ENCODE assay signal across 3 cellular contexts in genomic region chr4:1447676-1448588, GRCh38.
TF ChIP-seq lines count a peak whose summit lies in the region.

No MANE protein-coding gene starts in this region.

TF ChIP-seq in SK-N-SH, 30 proteins besides CTCF, POLR2A, EP300 and RAD21 (continues in another document):
- no peak for TF ChIP-seq ZBTB33 (IDR thresholded peaks at IDR 0.05; ENCODE audit: borderline replicate concordance, low read depth)
- no peak for TF ChIP-seq EZH2phosphoT487 (IDR thresholded peaks at IDR 0.05; ENCODE audit: borderline replicate concordance, low read depth)
- TF ChIP-seq YY1 (IDR thresholded peaks at IDR 0.05; ENCODE audit: low read depth), result no peak
- no peak for TF ChIP-seq MXI1 (IDR thresholded peaks at IDR 0.05; ENCODE audit: low read depth, low read length)
- TF ChIP-seq TCF12 (IDR thresholded peaks at IDR 0.05), result no peak
- TF ChIP-seq ELF1 (IDR thresholded peaks at IDR 0.05), result no peak
- no peak for TF ChIP-seq GABPA (IDR thresholded peaks at IDR 0.05; ENCODE audit: low read depth)
- TF ChIP-seq MAX (IDR thresholded peaks at IDR 0.05; ENCODE audit: low read depth), result no peak
- TF ChIP-seq USF2 (IDR thresholded peaks at IDR 0.05; ENCODE audit: borderline replicate concordance, low read depth, low read length), result no peak
- TF ChIP-seq RCOR1 (IDR thresholded peaks at IDR 0.05; ENCODE audit: low read length), result no peak
- no peak for TF ChIP-seq MEF2A (IDR thresholded peaks at IDR 0.05; ENCODE audit: borderline replicate concordance, low read depth)
- TF ChIP-seq USF1 (IDR thresholded peaks at IDR 0.05; ENCODE audit: borderline replicate concordance, low read depth), result no peak
- TF ChIP-seq IRF3 (IDR thresholded peaks at IDR 0.05; ENCODE audit: low read depth, low read length), result no peak
- TF ChIP-seq TAF1 (IDR thresholded peaks at IDR 0.05; ENCODE audit: borderline replicate concordance, low read depth, low read length), result no peak
- no peak for TF ChIP-seq RFX5 (IDR thresholded peaks at IDR 0.05; ENCODE audit: low read length)
- no peak for TF ChIP-seq CHD2 (IDR thresholded peaks at IDR 0.05; ENCODE audit: low read length, partially characterized antibody)

TF ChIP-seq in SK-N-SH treated with all-trans-retinoic acid at 6 μM for 48 hours, 23 proteins besides CTCF, POLR2A, EP300 and RAD21:
- TF ChIP-seq CREB5 (CRISPR knock-in tag; IDR thresholded peaks at IDR 0.05; ENCODE audit: low read depth) (no peak), ZNF70 (CRISPR knock-in tag; IDR thresholded peaks at IDR 0.05) (no peak), ZNF8 (CRISPR knock-in tag; IDR thresholded peaks at IDR 0.05) (no peak), PATZ1 (CRISPR knock-in tag; IDR thresholded peaks at IDR 0.05; ENCODE audit: borderline replicate concordance) (no peak), BACH2 (CRISPR knock-in tag; IDR thresholded peaks at IDR 0.05; ENCODE audit: borderline replicate concordance) (no peak), ZFP3 (CRISPR knock-in tag; IDR thresholded peaks at IDR 0.05) (no peak), CSRNP3 (CRISPR knock-in tag; IDR thresholded peaks at IDR 0.05) (no peak), ZC3H10 (CRISPR knock-in tag; IDR thresholded peaks at IDR 0.05) (no peak), TOX (CRISPR knock-in tag; IDR thresholded peaks at IDR 0.05; ENCODE audit: borderline replicate concordance) (no peak), CSDC2 (CRISPR knock-in tag; IDR thresholded peaks at IDR 0.05) (no peak)
TF ChIP-seq in SK-N-SH treated with all-trans-retinoic acid at 6 μM for 48 hours: peak in this region for 0.

TF ChIP-seq in H1, 55 proteins besides CTCF, POLR2A, EP300 and RAD21 (continued from another document):
- peak; percentile 100 for TF ChIP-seq SIRT6 (IDR thresholded peaks at IDR 0.05; ENCODE audit: low read length)
- no peak for TF ChIP-seq RFX5 (IDR thresholded peaks at IDR 0.05; ENCODE audit: borderline replicate concordance, low read depth, low read length)
- TF ChIP-seq ATF2 (IDR thresholded peaks at IDR 0.05; ENCODE audit: low read length), result no peak
- TF ChIP-seq BRCA1 (IDR thresholded peaks at IDR 0.05; ENCODE audit: low read depth, low read length), result no peak
- TF ChIP-seq USF2 (IDR thresholded peaks at IDR 0.05; ENCODE audit: low read length), result no peak
- no peak for TF ChIP-seq RBBP5 (IDR thresholded peaks at IDR 0.05; ENCODE audit: borderline replicate concordance, low read depth, low read length)
- peak; percentile 84 for TF ChIP-seq ATF3 (IDR thresholded peaks at IDR 0.05; ENCODE audit: insufficient read depth, low read depth, low read length)
- TF ChIP-seq SUZ12 (IDR thresholded peaks at IDR 0.05; ENCODE audit: low read length), result no peak
- TF ChIP-seq POU5F1 (IDR thresholded peaks at IDR 0.05; ENCODE audit: low read depth, low read length), result no peak
- TF ChIP-seq SIX5 (IDR thresholded peaks at IDR 0.05; ENCODE audit: low read depth, low read length), result no peak
- peak; percentile 100 for TF ChIP-seq ASH2L (IDR thresholded peaks at IDR 0.05; ENCODE audit: low read length)
